In the genomic region with DNA sequence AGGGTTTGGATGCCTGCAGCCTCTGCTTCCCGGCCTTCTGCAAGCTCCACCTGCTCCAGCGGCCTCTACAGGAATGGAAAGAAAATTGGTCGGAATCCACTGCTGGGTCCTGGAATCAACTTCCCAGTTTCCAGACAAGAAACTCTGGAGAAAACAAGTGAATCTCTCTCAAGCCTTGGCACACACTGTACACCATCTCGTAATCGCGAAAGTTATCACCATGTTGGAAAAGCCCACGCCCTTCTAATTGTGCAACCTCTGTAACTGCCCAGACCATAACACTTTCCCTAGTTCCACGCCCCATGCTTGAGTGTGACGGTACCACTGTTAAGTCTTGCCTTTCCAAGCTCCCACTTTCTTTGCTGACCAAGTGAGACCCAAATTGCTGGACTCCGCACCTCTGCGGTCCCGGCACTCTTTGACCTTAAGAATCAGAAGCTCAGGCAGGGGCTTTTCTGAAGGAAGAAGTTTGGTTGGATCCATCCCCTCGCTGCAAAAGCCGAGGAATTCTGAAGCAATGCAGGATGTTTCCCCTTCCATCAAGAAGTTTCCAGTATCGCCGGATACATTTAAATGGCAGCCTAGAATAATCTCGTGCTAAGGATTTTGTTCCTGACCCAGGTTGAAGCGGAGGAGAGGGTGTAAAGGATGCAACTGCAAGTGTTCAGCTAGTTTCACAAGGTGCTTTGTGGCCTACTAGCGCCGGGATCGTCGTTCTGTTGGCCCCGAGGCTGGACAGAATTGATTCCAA, we compare ENCODE assay signal across 20 cellular contexts. TPM values are rescaled to one million over a fixed set of nuclear protein-coding genes. Genes with fewer than 3 reads are reported as not detected.
DNase-seq lines count a peak whose midpoint lies in the region; ATAC-seq, FAIRE-seq and TF ChIP-seq lines count a peak whose summit lies in the region.
"Had no signal": no experiment of that assay in that cellular context is flagged by ENCODE, and none has a peak within 500 bp of the region (broad histone marks: within the 10 kb centered on the region; RNA-seq: fewer than 3 reads in every experiment).

No MANE protein-coding gene starts in this region.

- no peak overlapping the region for H4K91ac ChIP-seq in IMR-90 (ENCODE audit: insufficient read depth, low read depth, low read length)

- TF ChIP-seq RAD21 in IMR-90 (IDR thresholded peaks at IDR 0.05; ENCODE audit: low read length) = no peak

- no peak overlapping the region for H3K56ac ChIP-seq in IMR-90 (ENCODE audit: extremely low read depth, insufficient read depth, low read length)

- DNase-seq in IMR-90 (no peak), iPS-NIHi11 (ENCODE audit: low spot score) (peak; percentile 28), small intestine (peak; percentile 93), GOT3 (lab: John Stamatoyannopoulos, UW) (no peak), HuH-7.5 (ENCODE audit: low spot score) (no peak), HEK293T (ENCODE audit: extremely low spot score) (no peak)
- DNase-seq: activated CD4-positive, alpha-beta memory T cell treated with anti-CD3 and anti-CD28 coated beads for 36 hours; activated naive CD4-positive, alpha-beta T cell treated with anti-CD3 and anti-CD28 coated beads, Interleukin-2, amount 50 U/mL, for 16 hours; activated T-cell treated with anti-CD3 and anti-CD28 coated beads, Interleukin-2, amount 50 U/mL, for 24 hours; cortex of kidney; GDM1; kidney; natural killer cell; NCI-H1694 treated with DMSO at 0.1 percent for 48 hours; T-cell had no signal

- FAIRE-seq in small intestine (lab: Jason Lieb, UNC) = no peak
- FAIRE-seq: GM12878, HTR-8/SVneo, kidney had no signal

- H2AFZ ChIP-seq in IMR-90 (replicated peaks; ENCODE audit: low read length, poor library complexity) = no peak overlapping the region

- no peak overlapping the region for H2AK5ac ChIP-seq in IMR-90 (ENCODE audit: low read depth, low read length)

- ATAC-seq in IMR-90 (ENCODE audit: low read depth) = no peak
- ATAC-seq: GM12878, natural killer cell, T-cell had no signal

- H3K9ac ChIP-seq in IMR-90 (ENCODE audit: low read depth, low read length) = no peak overlapping the region
- H3K9ac ChIP-seq in duodenal mucosa (ENCODE audit: low read depth in 1 of 2, low read length in 2 of 2) = peak overlapping the region; percentile 19 to 28

- H3K23ac ChIP-seq in IMR-90 (ENCODE audit: low read depth, low read length) = no peak overlapping the region; the same call in 1 of the 2 replicates

- H3K4me1 ChIP-seq in IMR-90 (ENCODE audit: control insufficient read depth, insufficient read depth, low read length) = peaks cover 6% of the 10 kb centered on the region
- peaks cover 38 to 55% of the 10 kb centered on the region in 2 donors for H3K4me1 ChIP-seq in duodenal mucosa (ENCODE audit: control insufficient read depth in 1 of 2, insufficient read depth in 2 of 2, low read length in 2 of 2)
- peaks cover 2 to 9% of the 10 kb centered on the region in 2 donors for H3K4me1 ChIP-seq in small intestine (ENCODE audit: control insufficient read depth in 2 of 2, insufficient read depth in 1 of 2, low read depth in 1 of 2, low read length in 1 of 2)

- H3K4me3 ChIP-seq in IMR-90 (ENCODE audit: insufficient read depth, low read depth, low read length) (no peak overlapping the region), duodenal mucosa (ENCODE audit: low read depth in 1 of 2, low read length in 2 of 2) (peak overlapping the region; percentile 29 to 48), small intestine (ENCODE audit: low read depth in 1 of 2, low read length in 2 of 2) (peak overlapping the region in 1 of 2 donors; percentile 26)
- H3K4me3 ChIP-seq: GM12878 had no signal

- POLR2A ChIA-PET in IMR-90 (lab: Charles Lee; ENCODE audit: unreplicated experiment) = no interaction called here
- POLR2A ChIA-PET in HEK293T (lab: Yijun Ruan, JAX) = no interaction called here

- no peak overlapping the region for H4K8ac ChIP-seq in IMR-90 (ENCODE audit: low read depth in 2 of 2, low read length in 2 of 2)

- no peak for TF ChIP-seq POLR2A in IMR-90 (IDR thresholded peaks at IDR 0.05; ENCODE audit: low read depth, low read length)

- H2BK5ac ChIP-seq in IMR-90 (ENCODE audit: low read depth, low read length, poor library complexity, severe bottlenecking) = no peak overlapping the region

- H2BK120ac ChIP-seq in IMR-90 (ENCODE audit: low read depth, low read length) = no peak overlapping the region

- no peak overlapping the region for H2BK15ac ChIP-seq in IMR-90 (ENCODE audit: low read depth, low read length)

- dilution Hi-C loops in IMR-90 (cut with HindIII; ENCODE audit: low sequenced_read_pairs, unreplicated experiment) = no loop called here

- H3K14ac ChIP-seq in IMR-90 (replicated peaks; ENCODE audit: low read depth, low read length) = no peak overlapping the region

- H3K9me3 ChIP-seq in IMR-90 (ENCODE audit: control insufficient read depth, insufficient read depth, low read length) (peaks cover 9% of the 10 kb centered on the region), duodenal mucosa (ENCODE audit: control insufficient read depth in 1 of 2, low read length in 2 of 2) (no peaks in the 10 kb centered on the region), small intestine (ENCODE audit: control insufficient read depth, low read depth) (no peaks in the 10 kb centered on the region)
- H3K9me3 ChIP-seq: esophagus muscularis mucosa, suprapubic skin had no signal

- H3K27me3 ChIP-seq in IMR-90 (ENCODE audit: control insufficient read depth, insufficient read depth, low read length) = peaks cover 86% of the 10 kb centered on the region
- H3K27me3 ChIP-seq in duodenal mucosa (ENCODE audit: control insufficient read depth in 1 of 2, insufficient read depth in 2 of 2, low read length in 2 of 2) = peaks cover 37 to 51% of the 10 kb centered on the region in 2 donors
- peaks cover 0 to 38% of the 10 kb centered on the region in 2 donors for H3K27me3 ChIP-seq in small intestine (ENCODE audit: control insufficient read depth in 2 of 2, insufficient read depth in 2 of 2, low read length in 2 of 2)

- no peaks in the 10 kb centered on the region for H4K20me1 ChIP-seq in IMR-90 (ENCODE audit: insufficient read depth, low read length)

- H3K18ac ChIP-seq in IMR-90 (ENCODE audit: low read depth, low read length) = no peak overlapping the region

- no peak overlapping the region for H4K5ac ChIP-seq in IMR-90 (ENCODE audit: low read depth, low read length)

- intact Hi-C loops in IMR-90 (cut with micrococcal nuclease) = no loop called here

- no peaks in the 10 kb centered on the region for H3K79me1 ChIP-seq in IMR-90 (ENCODE audit: low read depth in 1 of 2, low read length in 2 of 2)

- H2BK20ac ChIP-seq in IMR-90 (ENCODE audit: low read depth, low read length) = no peak overlapping the region

- H3K36me3 ChIP-seq in IMR-90 (ENCODE audit: control insufficient read depth, insufficient read depth, low read length) (no peaks in the 10 kb centered on the region), duodenal mucosa (ENCODE audit: control insufficient read depth in 1 of 2, insufficient read depth in 2 of 2, low read length in 2 of 2) (no peaks in the 10 kb centered on the region), small intestine (ENCODE audit: control insufficient read depth in 2 of 2, insufficient read depth in 2 of 2, low read length in 2 of 2) (no peaks in the 10 kb centered on the region)
- H3K36me3 ChIP-seq: esophagus muscularis mucosa, suprapubic skin had no signal

- no peak overlapping the region for H2AK9ac ChIP-seq in IMR-90 (replicated peaks; ENCODE audit: low read depth, low read length, poor library complexity)

- CTCF ChIA-PET in IMR-90 (lab: Yijun Ruan, JAX) (no interaction called here), HEK293T (lab: Yijun Ruan, JAX) (no interaction called here)

- BruUV-seq in IMR-90 (replicated peaks; lab: Mats Ljungman, UMichigan) = no TSS peak

- TF ChIP-seq CTCF in IMR-90 (conservative IDR thresholded peaks at IDR 0.05; ENCODE audit: low read depth, low read length) = no peak

- WGBS in IMR-90 (ENCODE audit: extremely low coverage in 2 of 2, insufficient read length in 1 of 2), 2 experiments = 0% methylated on average over 2 of the region's 23 CpGs; no CpG with 5 or more reads in 1 of the 2 experiments
- 31 to 33% (median 31%) methylated on average over 23 of the region's 23 CpGs for WGBS in small intestine, 3 donors

- H3K4ac ChIP-seq in IMR-90 (ENCODE audit: low read depth, low read length) = no peak overlapping the region

- H3K4me2 ChIP-seq in IMR-90 (ENCODE audit: low read depth, low read length) = no peak overlapping the region

- no peak overlapping the region for H3K27ac ChIP-seq in IMR-90 (ENCODE audit: insufficient read depth, low read length)
- no peak overlapping the region for H3K27ac ChIP-seq in duodenal mucosa (ENCODE audit: low read depth, low read length)
- peak overlapping the region; percentile 26 to 41 for H3K27ac ChIP-seq in small intestine (ENCODE audit: low read depth in 1 of 2, low read length in 1 of 2)
- H3K27ac ChIP-seq: esophagus muscularis mucosa, suprapubic skin had no signal

- in situ Hi-C loops in IMR-90 (cut with MboI; ENCODE audit: low sequenced_read_pairs) = no loop called here

- no peaks in the 10 kb centered on the region for H3K9me1 ChIP-seq in IMR-90 (ENCODE audit: insufficient read depth, low read length)

TF ChIP-seq in IMR-90, 13 proteins besides CTCF, POLR2A, EP300 and RAD21:
- TF ChIP-seq CEBPB (IDR thresholded peaks at IDR 0.05; ENCODE audit: low read depth, low read length) (peak; percentile 7; the same call in 1 of the 2 replicates), RFX5 (IDR thresholded peaks at IDR 0.05; ENCODE audit: low read depth, low read length) (no peak)

TF ChIP-seq in HEK293T, 16 proteins besides CTCF, POLR2A, EP300 and RAD21:
- no peak for TF ChIP-seq FOXM1 (IDR thresholded peaks at IDR 0.05; ENCODE audit: borderline replicate concordance)
- TF ChIP-seq ZNF384 (IDR thresholded peaks at IDR 0.05) = no peak
- no peak for TF ChIP-seq TARDBP (IDR thresholded peaks at IDR 0.05)
- no peak for TF ChIP-seq SP1 (IDR thresholded peaks at IDR 0.05)
- no peak for TF ChIP-seq SUZ12 (IDR thresholded peaks at IDR 0.05)
TF ChIP-seq in HEK293T: peak in this region for 0.

RNA-seq across cellular contexts. Expression of a gene that starts 6.2 kb away (rescaled TPM):
- total RNA-seq in IMR-90 (2012; rRNA removed) = under 0.01 and 0.18 TPM in 2 replicates
- polyA plus RNA-seq in IMR-90 (2012; rRNA removed) = 0.03 TPM in 2 replicates
- polyA plus RNA-seq in IMR-90 (2012; cell fraction: cytosol; rRNA removed) = not detected in 2 replicates
- 0.01 TPM in 1 of 2 replicates, not detected in the other for polyA plus RNA-seq in IMR-90 (2012; cell fraction: nucleus; rRNA removed; ENCODE audit: low replicate concordance)
- polyA plus RNA-seq in small intestine = 10 to 100 TPM; 14.1 to 21.5 (median 16.1) TPM
- total RNA-seq: activated CD4-positive, alpha-beta memory T cell treated with anti-CD3 and anti-CD28 coated beads for 36 hours; natural killer cell had no signal

Comparison
In these comparisons a context has a peak if more than half of its experiments do, and no peak if none do; other contexts are left out.
1. DNase-seq: peak in iPS-NIHi11 (single experiment) and small intestine (single experiment); none in IMR-90 (single experiment), GOT3 (single experiment), HuH-7.5 (single experiment) and HEK293T (single experiment).
2. H3K27ac ChIP-seq: peak in small intestine (2 of 2); none in IMR-90 (single experiment) and duodenal mucosa (single experiment).
3. RNA of a gene that starts 6.2 kb away (polyA plus RNA-seq): 14.1 to 21.5 TPM in small intestine; 0.01 to 0.03 TPM in IMR-90; every median in the first group is over 10 times any median in the second.